ENCODE assay signal across 31 cellular contexts in genomic region chr3:159748408-159748807, GRCh38.
"Had no signal": no experiment of that assay in that cellular context is flagged by ENCODE, and none has a peak within 500 bp of the region (broad histone marks: within the 10 kb centered on the region; RNA-seq: fewer than 3 reads in every experiment).

No MANE protein-coding gene starts in this region.

- H2AFZ ChIP-seq: hepatocyte, neural progenitor cell, parathyroid adenoma had no signal

- H3K4me1 ChIP-seq: ascending aorta, lower lobe of right lung, neural progenitor cell, parathyroid adenoma, psoas muscle, right atrium auricular region, suprapubic skin, upper lobe of right lung had no signal

- H3K4me3 ChIP-seq: ascending aorta, coronary artery, dorsolateral prefrontal cortex, gastroesophageal sphincter, hepatocyte, lower lobe of right lung, neural progenitor cell, psoas muscle, right atrium auricular region, suprapubic skin, tibial artery, upper lobe of right lung had no signal

- H3K36me3 ChIP-seq: ascending aorta, brain microvascular endothelial cell, gastroesophageal sphincter, lower lobe of right lung, neural progenitor cell, right atrium auricular region, suprapubic skin, tibial artery, upper lobe of right lung, WERI-Rb-1 had no signal

- H3K27me3 ChIP-seq: ascending aorta, brain microvascular endothelial cell, dorsolateral prefrontal cortex, gastroesophageal sphincter, hepatocyte, neural progenitor cell, right atrium auricular region, suprapubic skin, tibial artery, upper lobe of right lung had no signal

- DNase-seq: activated CD4-positive, alpha-beta T cell treated with anti-CD3 and anti-CD28 coated beads for 48 hours; activated CD4-positive, alpha-beta T cell treated with anti-CD3 and anti-CD28 coated beads, Interleukin-2, amount 50 U/mL, for 48 hours; activated CD8-positive, alpha-beta memory T cell treated with anti-CD3 and anti-CD28 coated beads for 24 hours; activated effector memory CD4-positive, alpha-beta T cell treated with anti-CD3 and anti-CD28 coated beads, Interleukin-2, amount 50 U/mL, for 16 hours; activated naive CD4-positive, alpha-beta T cell treated with anti-CD3 and anti-CD28 coated beads, Interleukin-2, amount 10 ng/mL, durations not matched to agents 7 days and 5 days; activated naive CD8-positive, alpha-beta T cell treated with anti-CD3 and anti-CD28 coated beads, Interleukin-2, amount 10 ng/mL, durations not matched to agents 7 days and 5 days; brain microvascular endothelial cell; dorsolateral prefrontal cortex; effector memory CD4-positive, alpha-beta T cell; islet precursor cell; left colon; lower lobe of right lung; mesendoderm; natural killer cell; occipital lobe; psoas muscle; stimulated activated CD4-positive, alpha-beta T cell treated with anti-CD3 and anti-CD28 coated beads, Interleukin-15, amount 100 ng/mL, for 24 hours; stimulated activated naive CD4-positive, alpha-beta T cell; T-helper 9 cell; tibial artery; upper lobe of right lung; WERI-Rb-1 had no signal

- H3K9me3 ChIP-seq: ascending aorta, gastroesophageal sphincter, lower lobe of right lung, psoas muscle, right atrium auricular region, suprapubic skin, tibial artery, upper lobe of right lung had no signal

- ATAC-seq: activated CD4-positive, CD25-positive, alpha-beta regulatory T cell treated with anti-CD3 and anti-CD28 coated beads, Interleukin-2, amount 50 U/mL, for 24 hours; gastroesophageal sphincter; left colon; natural killer cell; psoas muscle; upper lobe of right lung had no signal

- H3K27ac ChIP-seq: ascending aorta, brain microvascular endothelial cell, coronary artery, dorsolateral prefrontal cortex, gastroesophageal sphincter, hepatocyte, lower lobe of right lung, neural progenitor cell, parathyroid adenoma, psoas muscle, right atrium auricular region, suprapubic skin, tibial artery, upper lobe of right lung, WERI-Rb-1 had no signal

- H3K4me2 ChIP-seq: hepatocyte, neural progenitor cell had no signal

- H3K9ac ChIP-seq: neural progenitor cell, parathyroid adenoma had no signal
